9 cellular contexts compared by ENCODE assay signal in the genomic region with DNA sequence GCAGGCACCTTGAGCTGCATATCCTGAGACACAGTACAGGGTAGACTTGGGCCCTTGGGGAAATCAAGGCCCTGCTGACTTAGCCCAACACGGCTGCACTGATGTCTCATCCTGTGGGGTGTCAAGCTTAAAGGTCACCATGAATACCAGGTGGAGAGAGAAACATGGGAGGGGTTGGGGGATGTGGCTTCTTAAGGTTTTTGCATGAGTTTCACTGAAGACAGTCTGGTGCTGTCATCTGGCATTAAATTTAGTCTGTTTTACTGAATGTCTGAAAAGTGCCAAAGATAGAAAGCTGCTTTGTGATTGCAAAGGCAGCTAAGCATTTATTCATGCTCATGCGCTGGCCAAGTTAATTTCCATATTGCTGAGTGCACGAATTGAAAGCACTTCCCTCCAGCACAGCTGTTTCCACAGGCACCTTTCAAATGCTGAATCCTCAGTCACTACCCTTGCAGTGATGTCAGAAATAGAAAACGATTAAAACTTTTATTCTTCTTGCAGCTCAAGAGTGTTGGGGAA.
DNase-seq lines count a peak whose midpoint lies in the region; ATAC-seq, FAIRE-seq and TF ChIP-seq lines count a peak whose summit lies in the region.
"Had no signal": no experiment of that assay in that cellular context is flagged by ENCODE, and none has a peak within 500 bp of the region (broad histone marks: within the 10 kb centered on the region; RNA-seq: fewer than 3 reads in every experiment).

No MANE protein-coding gene starts in this region.

- H3K79me2 ChIP-seq in PC-9 (ENCODE audit: low read depth) = no peaks in the 10 kb centered on the region

- CTCF ChIA-PET in PC-9 (lab: Charles Lee) = interaction anchor here (0.6 kb wide), 1 partner anchor 192 kb away, joined by 3 read pairs; no protein-coding TSS in a partner anchor

- no peaks in the 10 kb centered on the region for H3K27me3 ChIP-seq in PC-9 (ENCODE audit: insufficient read depth, low read depth)

- no peaks in the 10 kb centered on the region for H3K36me3 ChIP-seq in PC-9 (ENCODE audit: low read depth)

- no peak for TF ChIP-seq CTCF in PC-9 (conservative IDR thresholded peaks at IDR 0.05)
- no peak for TF ChIP-seq CTCF in D721Med (IDR thresholded peaks at IDR 0.05; ENCODE audit: insufficient read depth, missing control alignments)

- H3K27ac Mint-ChIP-seq in T-helper 17 cell = no peak overlapping the region

- intact Hi-C loops in left ventricle myocardium superior (cut with micrococcal nuclease) = no loop called here
- intact Hi-C loops in PC-9 (cut with micrococcal nuclease; ENCODE audit: unreplicated experiment) = no loop called here

- H3K9me2 ChIP-seq in PC-9 (ENCODE audit: insufficient read depth) = no peaks in the 10 kb centered on the region

- no peaks in the 10 kb centered on the region for H3K27me3 Mint-ChIP-seq in T-helper 17 cell

- peaks cover 5% of the 10 kb centered on the region for H3K36me3 Mint-ChIP-seq in T-helper 17 cell (ENCODE audit: low read depth)

- no peaks in the 10 kb centered on the region for H3K9me3 ChIP-seq in T-helper 17 cell (ENCODE audit: control insufficient read depth, low read length, poor library complexity, severe bottlenecking)
- H3K9me3 ChIP-seq in PC-9 (ENCODE audit: insufficient read depth, low read depth) = no peaks in the 10 kb centered on the region

- H3K4me2 ChIP-seq in PC-9 = no peak overlapping the region

- 0 out of 2 replicates have a peak, but pooled peaks cover 3% of the 10 kb centered on the region for H3K4me1 ChIP-seq in PC-9 (replicated peaks; ENCODE audit: insufficient read depth)

- no peak for FAIRE-seq in D721Med (lab: Jason Lieb, UNC)

- POLR2A ChIA-PET in PC-9 (lab: Charles Lee; ENCODE audit: unreplicated experiment) = interaction anchor here (0.5 kb wide), 1 partner anchor 102 kb away, joined by 3 read pairs; the partner anchor contains the start of gene OSBPL3

- DNase-seq in DMS 273 (lab: John Stamatoyannopoulos, UW; ENCODE audit: unreplicated experiment) = peak; percentile 55
- DNase-seq in DMS 273 treated with DMSO at 0.1 percent for 48 hours (lab: John Stamatoyannopoulos, UW) = no peak
- DNase-seq in T-helper 17 cell = no peak
- DNase-seq in left ventricle myocardium superior = no peak
- DNase-seq in PC-9 = no peak
- DNase-seq in dedifferentiated amniotic fluid mesenchymal stem cell (ENCODE audit: extremely low spot score) = no peak
- DNase-seq in D721Med (ENCODE audit: insufficient read length, low spot score) = no peak

- H3K4me3 Mint-ChIP-seq in T-helper 17 cell = no peak overlapping the region

- no peak overlapping the region for H3K4me3 ChIP-seq in PC-9

- H3K27ac ChIP-seq in PC-9 = no peak overlapping the region
- H3K27ac ChIP-seq: 22Rv1 had no signal

- no TSS peak for BruUV-seq in PC-9 (replicated peaks; lab: Mats Ljungman, UMichigan)

- no peak overlapping the region for H2AFZ ChIP-seq in PC-9

- peaks cover 21% of the 10 kb centered on the region for H3K4me1 Mint-ChIP-seq in T-helper 17 cell

- ATAC-seq in HG02840 (IDR thresholded peaks at IDR 0.05; ENCODE audit: low FRiP score, unreplicated experiment) (peak; percentile 87), T-helper 17 cell (peak; percentile 35), left ventricle myocardium superior (peak; percentile 71)

- H3F3A ChIP-seq in PC-9 (ENCODE audit: insufficient read depth, low read depth) = no peaks in the 10 kb centered on the region

- H4K20me1 ChIP-seq in PC-9 (ENCODE audit: insufficient read depth) = no peaks in the 10 kb centered on the region

Comparison
In these comparisons a context has a peak if more than half of its experiments do, and no peak if none do; other contexts are left out.
1. ATAC-seq: peak in every context shown above with its lines; median percentile 87 in HG02840; 71 in left ventricle myocardium superior; 35 in T-helper 17 cell.